In genomic region chr2:15563227-15564100, GRCh38 we compare ENCODE assay signal across 29 cellular contexts. TPM values are rescaled to one million over a fixed set of nuclear protein-coding genes. Genes with fewer than 3 reads are reported as not detected.
DNase-seq lines count a peak whose midpoint lies in the region; ATAC-seq and TF ChIP-seq lines count a peak whose summit lies in the region.
"Had no signal": no experiment of that assay in that cellular context is flagged by ENCODE, and none has a peak within 500 bp of the region (broad histone marks: within the 10 kb centered on the region; RNA-seq: fewer than 3 reads in every experiment).

No MANE protein-coding gene starts in this region.

- no peak overlapping the region for H4K12ac ChIP-seq in trophoblast cell (ENCODE audit: low read depth, low read length)

- H3K4ac ChIP-seq in trophoblast cell (ENCODE audit: low read depth, low read length), result no peak overlapping the region

- no peak overlapping the region for H2AK5ac ChIP-seq in trophoblast cell (ENCODE audit: low read length)

- no peak overlapping the region for H2BK5ac ChIP-seq in trophoblast cell (ENCODE audit: low read depth, low read length, poor library complexity)

- H3K23ac ChIP-seq in trophoblast cell (ENCODE audit: low read length), result no peak overlapping the region

- no peaks in the 10 kb centered on the region for H3K4me1 ChIP-seq in trophoblast cell (ENCODE audit: control insufficient read depth in 1 of 2, insufficient read depth in 2 of 2, low read length in 2 of 2)
- H3K4me1 ChIP-seq in right atrium auricular region, result peaks cover 0 to 19% of the 10 kb centered on the region in 2 donors
- no peaks in the 10 kb centered on the region for H3K4me1 ChIP-seq in colonic mucosa

- peak overlapping the region; percentile 27 for H3K4me3 Mint-ChIP-seq in activated naive CD4-positive, alpha-beta T cell treated with anti-CD3 and anti-CD28 coated beads, Interleukin-2, amount 50 U/mL, for 24 hours
- no peak overlapping the region for H3K4me3 Mint-ChIP-seq in activated naive CD4-positive, alpha-beta T cell treated with anti-CD3 and anti-CD28 coated beads, Interleukin-2, amount 10 ng/mL, durations not matched to agents 7 days and 5 days
- peak overlapping the region; percentile 46 to 100 (median 78) for H3K4me3 Mint-ChIP-seq in brain
- H3K4me3 Mint-ChIP-seq: activated naive CD8-positive, alpha-beta T cell treated with anti-CD3 and anti-CD28 coated beads, Interleukin-2, amount 10 ng/mL, durations not matched to agents 7 days and 5 days had no signal

- H2BK12ac ChIP-seq in trophoblast cell (ENCODE audit: low read length), result no peak overlapping the region

- no peak overlapping the region for H3K4me2 ChIP-seq in trophoblast cell (ENCODE audit: low read length)
- H3K4me2 ChIP-seq: A549, SK-N-SH had no signal

- H3K9me3 ChIP-seq in trophoblast cell (ENCODE audit: insufficient read depth, low read depth, low read length) (no peaks in the 10 kb centered on the region), right atrium auricular region (no peaks in the 10 kb centered on the region), colonic mucosa (no peaks in the 10 kb centered on the region)
- H3K9me3 ChIP-seq: A549, left ventricle myocardium inferior, ovary, SK-N-SH, tibial nerve had no signal

- no peak for ATAC-seq in esophagus mucosa
- ATAC-seq: A549 had no signal

- H3K9ac ChIP-seq in trophoblast cell (ENCODE audit: low read length) (peak overlapping the region; percentile 44), colonic mucosa (ENCODE audit: low read depth in 2 of 2, low read length in 2 of 2) (no peak overlapping the region)
- H3K9ac ChIP-seq: SK-N-SH had no signal

- H3K27me3 Mint-ChIP-seq in activated naive CD4-positive, alpha-beta T cell treated with anti-CD3 and anti-CD28 coated beads, Interleukin-2, amount 50 U/mL, for 24 hours, result no peaks in the 10 kb centered on the region
- H3K27me3 Mint-ChIP-seq in activated naive CD4-positive, alpha-beta T cell treated with anti-CD3 and anti-CD28 coated beads, Interleukin-2, amount 10 ng/mL, durations not matched to agents 7 days and 5 days, result peaks cover 5% of the 10 kb centered on the region
- H3K27me3 Mint-ChIP-seq in brain, result peaks cover 14% of the 10 kb centered on the region

- H3K9me3 Mint-ChIP-seq in activated naive CD4-positive, alpha-beta T cell treated with anti-CD3 and anti-CD28 coated beads, Interleukin-2, amount 50 U/mL, for 24 hours, result no peaks in the 10 kb centered on the region
- no peaks in the 10 kb centered on the region for H3K9me3 Mint-ChIP-seq in activated naive CD4-positive, alpha-beta T cell treated with anti-CD3 and anti-CD28 coated beads, Interleukin-2, amount 10 ng/mL, durations not matched to agents 7 days and 5 days
- H3K9me3 Mint-ChIP-seq in brain, result no peaks in the 10 kb centered on the region
- H3K9me3 Mint-ChIP-seq: activated naive CD8-positive, alpha-beta T cell treated with anti-CD3 and anti-CD28 coated beads, Interleukin-2, amount 10 ng/mL, durations not matched to agents 7 days and 5 days; CD8-positive, alpha-beta memory T cell had no signal

- H3K18ac ChIP-seq in trophoblast cell (ENCODE audit: low read length), result no peak overlapping the region

- H3K79me2 ChIP-seq in trophoblast cell (ENCODE audit: control insufficient read depth, insufficient read depth, low read length, poor library complexity), result peaks cover 6% of the 10 kb centered on the region

- H3K4me3 ChIP-seq in trophoblast cell (ENCODE audit: low read depth, low read length) (no peak overlapping the region), right atrium auricular region (no peak overlapping the region), colonic mucosa (no peak overlapping the region)
- H3K4me3 ChIP-seq: A549, left ventricle myocardium inferior, ovary, tibial nerve had no signal

- H3K27ac ChIP-seq in RWPE1 (no peak overlapping the region), trophoblast cell (ENCODE audit: low read depth, low read length) (no peak overlapping the region), right atrium auricular region (no peak overlapping the region), colonic mucosa (no peak overlapping the region)
- H3K27ac ChIP-seq: A549, left ventricle myocardium inferior, ovary, WERI-Rb-1 had no signal

- intact Hi-C loops in colonic mucosa (cut with DNase I), result no loop called here

- H3K36me3 ChIP-seq in trophoblast cell (ENCODE audit: control insufficient read depth in 1 of 2, insufficient read depth in 2 of 2, low read length in 2 of 2) (no peaks in the 10 kb centered on the region), right atrium auricular region (no peaks in the 10 kb centered on the region), colonic mucosa (no peaks in the 10 kb centered on the region)
- H3K36me3 ChIP-seq: left ventricle myocardium inferior, ovary, tibial nerve, WERI-Rb-1 had no signal

- no peak for DNase-seq in activated naive CD4-positive, alpha-beta T cell treated with anti-CD3 and anti-CD28 coated beads, Interleukin-2, amount 10 ng/mL, durations not matched to agents 7 days and 5 days
- DNase-seq in RWPE1 (ENCODE audit: low spot score), result peak; percentile 26
- no peak for DNase-seq in trophoblast cell
- no peak for DNase-seq in right atrium auricular region (ENCODE audit: low spot score)
- no peak for DNase-seq in colonic mucosa
- DNase-seq: activated CD4-positive, alpha-beta T cell treated with anti-CD3 and anti-CD28 coated beads, Interleukin-2, amount 50 U/mL, for 1 hour; activated naive CD8-positive, alpha-beta T cell treated with anti-CD3 and anti-CD28 coated beads, Interleukin-2, amount 10 ng/mL, durations not matched to agents 7 days and 5 days; AML-193; CD8-positive, alpha-beta memory T cell; cerebellar nuclear complex; H7; KBM-7; left ventricle myocardium inferior; MM.1S; NCI-H1417; NCI-H2081 treated with DMSO at 0.1 percent for 48 hours; NCI-H226; NCI-H748 treated with DMSO at 0.1 percent for 48 hours; ovary; retina; SK-N-SH; stimulated activated CD4-positive, alpha-beta T cell treated with anti-CD3 and anti-CD28 coated beads, Interleukin-2, amount 100 ng/mL, for 24 hours; T-helper 9 cell; WERI-Rb-1 had no signal

- no peak overlapping the region for H2BK120ac ChIP-seq in trophoblast cell (ENCODE audit: insufficient read depth, low read length, poor library complexity)

- H3K4me1 Mint-ChIP-seq in activated naive CD4-positive, alpha-beta T cell treated with anti-CD3 and anti-CD28 coated beads, Interleukin-2, amount 50 U/mL, for 24 hours, result peaks cover 36% of the 10 kb centered on the region
- H3K4me1 Mint-ChIP-seq in activated naive CD4-positive, alpha-beta T cell treated with anti-CD3 and anti-CD28 coated beads, Interleukin-2, amount 10 ng/mL, durations not matched to agents 7 days and 5 days, result peaks cover 31% of the 10 kb centered on the region
- H3K4me1 Mint-ChIP-seq in brain, result peaks cover 43% of the 10 kb centered on the region

- TF ChIP-seq CTCF in RWPE1 (conservative IDR thresholded peaks at IDR 0.05; ENCODE audit: low read depth), result no peak
- TF ChIP-seq CTCF in brain (conservative IDR thresholded peaks at IDR 0.05), result no peak
- no peak for TF ChIP-seq CTCF in right atrium auricular region (IDR thresholded peaks at IDR 0.05)
- no peak for TF ChIP-seq CTCF in colonic mucosa (IDR thresholded peaks at IDR 0.05)

- H2AFZ ChIP-seq in trophoblast cell (ENCODE audit: insufficient read depth, low read length, poor library complexity), result no peak overlapping the region

- no peaks in the 10 kb centered on the region for H3K36me3 Mint-ChIP-seq in activated naive CD4-positive, alpha-beta T cell treated with anti-CD3 and anti-CD28 coated beads, Interleukin-2, amount 50 U/mL, for 24 hours
- no peaks in the 10 kb centered on the region for H3K36me3 Mint-ChIP-seq in activated naive CD4-positive, alpha-beta T cell treated with anti-CD3 and anti-CD28 coated beads, Interleukin-2, amount 10 ng/mL, durations not matched to agents 7 days and 5 days
- no peaks in the 10 kb centered on the region for H3K36me3 Mint-ChIP-seq in brain
- H3K36me3 Mint-ChIP-seq: activated naive CD8-positive, alpha-beta T cell treated with anti-CD3 and anti-CD28 coated beads, Interleukin-2, amount 10 ng/mL, durations not matched to agents 7 days and 5 days had no signal

- peaks cover 7% of the 10 kb centered on the region for H3K79me1 ChIP-seq in trophoblast cell (ENCODE audit: low read length)

- H4K8ac ChIP-seq in trophoblast cell (ENCODE audit: low read depth, low read length), result no peak overlapping the region

- CTCF ChIA-PET in activated naive CD4-positive, alpha-beta T cell treated with anti-CD3 and anti-CD28 coated beads, Interleukin-2, amount 10 ng/mL, durations not matched to agents 7 days and 5 days (lab: Charles Lee), result interaction anchor here (1.7 kb wide), 1 partner anchor 14 kb away, joined by 8 read pairs; no protein-coding TSS in a partner anchor
- CTCF ChIA-PET in RWPE1 (lab: Yijun Ruan, JAX), result no interaction called here

- no peaks in the 10 kb centered on the region for H3K27me3 ChIP-seq in trophoblast cell (ENCODE audit: insufficient read depth, low read length)
- no peaks in the 10 kb centered on the region for H3K27me3 ChIP-seq in right atrium auricular region
- H3K27me3 ChIP-seq in colonic mucosa, result no peaks in the 10 kb centered on the region
- H3K27me3 ChIP-seq: ovary, tibial nerve had no signal

- no peak overlapping the region for H3K14ac ChIP-seq in trophoblast cell (ENCODE audit: low read length)

- no peak overlapping the region for H3K27ac Mint-ChIP-seq in activated naive CD4-positive, alpha-beta T cell treated with anti-CD3 and anti-CD28 coated beads, Interleukin-2, amount 50 U/mL, for 24 hours
- H3K27ac Mint-ChIP-seq in activated naive CD4-positive, alpha-beta T cell treated with anti-CD3 and anti-CD28 coated beads, Interleukin-2, amount 10 ng/mL, durations not matched to agents 7 days and 5 days, result no peak overlapping the region
- H3K27ac Mint-ChIP-seq in brain, result peak overlapping the region in 3 of 5 experiments; percentile 3 to 98 (median 90)
- H3K27ac Mint-ChIP-seq: activated naive CD8-positive, alpha-beta T cell treated with anti-CD3 and anti-CD28 coated beads, Interleukin-2, amount 10 ng/mL, durations not matched to agents 7 days and 5 days had no signal

- no CpG with 5 or more reads among the region's 9 CpGs for WGBS in trophoblast cell (ENCODE audit: extremely low coverage, insufficient coverage, insufficient read length)

- POLR2A ChIA-PET in RWPE1 (lab: Yijun Ruan, JAX; ENCODE audit: low non-redundant PET), result no interaction called here

- no peak overlapping the region for H4K91ac ChIP-seq in trophoblast cell (ENCODE audit: low read depth, low read length)

RNA-seq across cellular contexts. Expression of gene NBAS, which starts 2.3 kb away (rescaled TPM):
- 34.8 TPM for polyA plus RNA-seq in brain (ENCODE audit: insufficient read depth, low read depth, low replicate concordance)
- 21.5 and 21.9 TPM in 2 replicates for polyA plus RNA-seq in trophoblast cell (2013)
- total RNA-seq in right atrium auricular region (10 to 100 TPM; 31.1 to 39.1 TPM), colonic mucosa (10 to 100 TPM; 34.4 to 38.9 TPM), esophagus mucosa (25.1 TPM)

RNA-seq across cellular contexts. Expression of gene DDX1, which starts 28.2 kb away (rescaled TPM):
- 50.5 TPM for polyA plus RNA-seq in brain (ENCODE audit: insufficient read depth, low read depth, low replicate concordance)
- 93.8 and 94.8 TPM in 2 replicates for polyA plus RNA-seq in trophoblast cell (2013)
- total RNA-seq in right atrium auricular region (10 to 100 TPM; 60.1 to 75.9 TPM), colonic mucosa (10 to 100 TPM; 71.6 to 91.3 TPM), esophagus mucosa (63.5 TPM)

Comparison
In these comparisons a context has a peak if more than half of its experiments do, and no peak if none do; other contexts are left out.
1. H3K27ac Mint-ChIP-seq: peak in brain (3 of 5); none in activated naive CD4-positive, alpha-beta T cell treated with anti-CD3 and anti-CD28 coated beads, Interleukin-2, amount 50 U/mL, for 24 hours (single experiment) and activated naive CD4-positive, alpha-beta T cell treated with anti-CD3 and anti-CD28 coated beads, Interleukin-2, amount 10 ng/mL, durations not matched to agents 7 days and 5 days (single experiment).